In genomic region chr17:17628388-17629008, GRCh38 we compare ENCODE assay signal across 1 cellular context.
TF ChIP-seq lines count a peak whose summit lies in the region.

No MANE protein-coding gene starts in this region.

TF ChIP-seq in SK-N-SH, 30 proteins besides CTCF, POLR2A, EP300 and RAD21 (continued from another document):
- TF ChIP-seq, protein P1, sequence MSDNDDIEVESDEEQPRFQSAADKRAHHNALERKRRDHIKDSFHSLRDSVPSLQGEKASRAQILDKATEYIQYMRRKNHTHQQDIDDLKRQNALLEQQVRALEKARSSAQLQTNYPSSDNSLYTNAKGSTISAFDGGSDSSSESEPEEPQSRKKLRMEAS (IDR thresholded peaks at IDR 0.05; ENCODE audit: low read depth), result no peak
- TF ChIP-seq MEF2A (IDR thresholded peaks at IDR 0.05; ENCODE audit: borderline replicate concordance, low read depth), result no peak
